8 cellular contexts compared by ENCODE assay signal in the genomic region with DNA sequence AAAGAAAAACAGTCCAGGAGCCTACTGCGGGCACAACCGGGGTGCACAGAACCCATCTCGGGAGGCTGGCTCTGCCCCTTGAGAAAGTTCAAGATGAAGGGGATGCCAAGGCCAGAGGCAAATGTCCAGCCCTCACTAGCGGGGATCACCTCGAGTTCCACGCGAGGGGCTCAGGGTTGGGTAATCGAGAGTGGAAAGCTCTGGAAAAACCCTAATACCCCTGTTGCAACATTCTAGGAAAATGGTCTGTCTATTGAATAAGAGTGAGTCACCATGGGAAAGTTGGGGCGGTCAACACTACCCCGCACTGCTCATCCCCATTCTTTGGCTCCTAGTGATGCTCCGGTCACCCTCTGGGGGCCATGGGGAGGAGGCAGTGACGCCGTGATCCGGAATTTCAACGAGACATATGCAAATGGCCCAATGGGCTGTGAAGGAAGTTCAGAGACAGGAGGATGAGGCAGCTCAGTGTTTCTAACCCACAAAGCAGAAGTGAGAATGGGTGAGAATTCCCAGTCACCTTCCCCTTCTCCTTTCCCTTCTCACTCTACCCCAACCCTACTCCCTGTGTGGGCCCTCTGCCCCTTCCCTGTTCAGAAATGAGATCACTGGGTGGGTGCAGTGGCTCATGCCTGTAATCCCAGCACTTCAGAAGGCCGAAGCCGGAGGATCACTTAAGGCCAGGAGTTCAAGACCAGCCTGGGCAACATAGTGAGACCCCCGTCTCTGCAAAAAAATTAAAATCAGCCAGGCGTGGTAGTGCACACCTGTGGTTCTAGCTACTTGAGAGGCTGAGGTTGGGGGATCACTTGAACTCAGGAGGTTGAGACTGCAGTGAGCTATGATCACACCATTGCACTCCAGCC. TPM values are rescaled to one million over a fixed set of nuclear protein-coding genes. Genes with fewer than 3 reads are reported as not detected.
A peak's percentile ranks its signal among the peaks of the same experiment; 100 is the strongest.
DNase-seq lines count a peak whose midpoint lies in the region; ATAC-seq and TF ChIP-seq lines count a peak whose summit lies in the region.

No MANE protein-coding gene starts in this region.

- peak overlapping the region; percentile 70 for H3K27ac Mint-ChIP-seq in stimulated activated memory B cell treated with anti-CD40 and anti-IgM and Interleukin-4, amounts not matched to agents 10 μg/mL and 1 μg/mL and 100 μg/mL, for 72 hours

- 48 to 55% methylated on average over 13 to 18 of the region's 19 CpGs for WGBS in esophagus squamous epithelium, 2 donors

- no peak for TF ChIP-seq POLR2A in esophagus squamous epithelium (IDR thresholded peaks at IDR 0.05)

- no peaks in the 10 kb centered on the region for H3K36me3 Mint-ChIP-seq in stimulated activated memory B cell treated with anti-CD40 and anti-IgM and Interleukin-4, amounts not matched to agents 10 μg/mL and 1 μg/mL and 100 μg/mL, for 72 hours

- peaks cover 61% of the 10 kb centered on the region for H3K4me1 Mint-ChIP-seq in stimulated activated memory B cell treated with anti-CD40 and anti-IgM and Interleukin-4, amounts not matched to agents 10 μg/mL and 1 μg/mL and 100 μg/mL, for 72 hours

- H3K4me1 ChIP-seq in esophagus squamous epithelium = peaks cover 18 to 49% (median 30%) of the 10 kb centered on the region in 3 donors

- peak; percentile 57 for ATAC-seq in HG03460 (IDR thresholded peaks at IDR 0.05; ENCODE audit: unreplicated experiment)
- peak; percentile 82 for ATAC-seq in stimulated activated memory B cell treated with anti-CD40 and anti-IgM and Interleukin-4, amounts not matched to agents 10 μg/mL and 1 μg/mL and 100 μg/mL, for 72 hours

- peak overlapping the region; percentile 94 for H3K27ac ChIP-seq in brain microvascular endothelial cell
- peak overlapping the region in 2 of 4 donors; percentile 46 to 64 for H3K27ac ChIP-seq in esophagus squamous epithelium

- in situ Hi-C loops in brain microvascular endothelial cell (cut with HindIII; ENCODE audit: low pct_ligation_motif_present, low sequenced_read_pairs) = no loop called here

- H3K9me3 ChIP-seq in esophagus squamous epithelium = no peaks in the 10 kb centered on the region

- intact Hi-C loops in esophagus squamous epithelium (cut with DNase I) = no loop called here

- peak overlapping the region; percentile 33 for H3K4me3 Mint-ChIP-seq in stimulated activated memory B cell treated with anti-CD40 and anti-IgM and Interleukin-4, amounts not matched to agents 10 μg/mL and 1 μg/mL and 100 μg/mL, for 72 hours

- DNase-seq in GM20000 (ENCODE audit: low spot score) (peak; percentile 79), brain microvascular endothelial cell (peak; percentile 94), esophagus squamous epithelium (lab: John Stamatoyannopoulos, UW) (no peak), GM19240 (ENCODE audit: insufficient read length, low spot score) (no peak), OCI-M2 (lab: John Stamatoyannopoulos, UW; ENCODE audit: unreplicated experiment) (no peak)
- DNase-seq in activated effector memory CD4-positive, alpha-beta T cell treated with anti-CD3 and anti-CD28 coated beads, Interleukin-2, amount 50 U/mL, for 16 hours = no peak

- H3K36me3 ChIP-seq in brain microvascular endothelial cell (replicated peaks) (no peaks in the 10 kb centered on the region), esophagus squamous epithelium (no peaks in the 10 kb centered on the region)

- H3K4me3 ChIP-seq in brain microvascular endothelial cell (ENCODE audit: low read depth, low read length) (no peak overlapping the region), esophagus squamous epithelium (no peak overlapping the region)

- H3K9me3 Mint-ChIP-seq in stimulated activated memory B cell treated with anti-CD40 and anti-IgM and Interleukin-4, amounts not matched to agents 10 μg/mL and 1 μg/mL and 100 μg/mL, for 72 hours = no peaks in the 10 kb centered on the region

- TF ChIP-seq CTCF in GM20000 (IDR thresholded peaks at IDR 0.05; ENCODE audit: extremely low read depth, missing control alignments) (no peak), brain microvascular endothelial cell (IDR thresholded peaks at IDR 0.05; ENCODE audit: low read depth, low read length, missing control alignments) (no peak), esophagus squamous epithelium (IDR thresholded peaks at IDR 0.05) (no peak)

- no peaks in the 10 kb centered on the region for H3K27me3 Mint-ChIP-seq in stimulated activated memory B cell treated with anti-CD40 and anti-IgM and Interleukin-4, amounts not matched to agents 10 μg/mL and 1 μg/mL and 100 μg/mL, for 72 hours

- no peaks in the 10 kb centered on the region for H3K27me3 ChIP-seq in brain microvascular endothelial cell (replicated peaks)
- no peaks in the 10 kb centered on the region for H3K27me3 ChIP-seq in esophagus squamous epithelium

RNA-seq across cellular contexts. Expression of a gene that starts 22.4 kb away (rescaled TPM):
- 10 to 100 TPM in 3 of 4 donors, 1 to 10 TPM in 1; 6.3 to 23.1 (median 17.1) TPM for total RNA-seq in esophagus squamous epithelium

RNA-seq across cellular contexts. Expression of a gene that starts 41.0 kb away (rescaled TPM):
- 10 to 100 TPM; 18.6 to 32.4 (median 23.0) TPM for total RNA-seq in esophagus squamous epithelium

Comparison
In these comparisons a context has a peak if more than half of its experiments do, and no peak if none do; other contexts are left out.
1. DNase-seq: peak in GM20000 (single experiment) and brain microvascular endothelial cell (single experiment); none in activated effector memory CD4-positive, alpha-beta T cell treated with anti-CD3 and anti-CD28 coated beads, Interleukin-2, amount 50 U/mL, for 16 hours (single experiment), esophagus squamous epithelium (single experiment), GM19240 (single experiment) and OCI-M2 (single experiment).